Comparison of ENCODE assay signal across 1 cellular context in the genomic region with DNA sequence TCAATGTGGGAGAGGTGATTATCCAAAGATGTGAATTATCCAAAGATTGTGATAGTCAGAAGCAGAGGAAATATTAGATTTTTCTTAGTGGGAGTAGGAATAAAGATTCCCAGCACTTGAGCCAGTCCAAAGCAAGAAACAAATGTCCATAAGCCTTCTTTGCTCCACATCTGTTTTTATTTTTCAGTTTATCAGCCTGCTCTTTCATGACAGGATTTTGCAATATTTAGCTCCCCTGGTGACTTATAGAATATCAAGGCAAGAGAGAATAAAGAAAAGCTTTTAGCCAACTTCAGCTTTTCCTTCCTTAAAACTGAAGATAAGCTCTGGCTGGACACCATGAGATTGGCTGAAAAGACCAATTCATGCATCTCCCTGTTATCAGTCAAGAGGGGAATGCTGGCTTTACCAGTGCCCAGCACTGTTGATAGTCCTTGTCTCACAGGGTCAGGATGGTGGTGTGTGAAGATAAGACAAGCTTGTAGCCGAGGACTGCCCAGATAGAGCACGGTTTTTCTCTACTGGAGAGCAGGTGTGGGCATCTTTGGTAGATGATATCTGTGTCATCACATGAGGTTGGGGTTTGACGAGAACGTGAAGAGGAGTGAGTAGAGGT.
TF ChIP-seq lines count a peak whose summit lies in the region.

No MANE protein-coding gene starts in this region.

TF ChIP-seq in HepG2, 621 proteins besides CTCF, POLR2A, EP300 and RAD21:
- TF ChIP-seq, protein P1, sequence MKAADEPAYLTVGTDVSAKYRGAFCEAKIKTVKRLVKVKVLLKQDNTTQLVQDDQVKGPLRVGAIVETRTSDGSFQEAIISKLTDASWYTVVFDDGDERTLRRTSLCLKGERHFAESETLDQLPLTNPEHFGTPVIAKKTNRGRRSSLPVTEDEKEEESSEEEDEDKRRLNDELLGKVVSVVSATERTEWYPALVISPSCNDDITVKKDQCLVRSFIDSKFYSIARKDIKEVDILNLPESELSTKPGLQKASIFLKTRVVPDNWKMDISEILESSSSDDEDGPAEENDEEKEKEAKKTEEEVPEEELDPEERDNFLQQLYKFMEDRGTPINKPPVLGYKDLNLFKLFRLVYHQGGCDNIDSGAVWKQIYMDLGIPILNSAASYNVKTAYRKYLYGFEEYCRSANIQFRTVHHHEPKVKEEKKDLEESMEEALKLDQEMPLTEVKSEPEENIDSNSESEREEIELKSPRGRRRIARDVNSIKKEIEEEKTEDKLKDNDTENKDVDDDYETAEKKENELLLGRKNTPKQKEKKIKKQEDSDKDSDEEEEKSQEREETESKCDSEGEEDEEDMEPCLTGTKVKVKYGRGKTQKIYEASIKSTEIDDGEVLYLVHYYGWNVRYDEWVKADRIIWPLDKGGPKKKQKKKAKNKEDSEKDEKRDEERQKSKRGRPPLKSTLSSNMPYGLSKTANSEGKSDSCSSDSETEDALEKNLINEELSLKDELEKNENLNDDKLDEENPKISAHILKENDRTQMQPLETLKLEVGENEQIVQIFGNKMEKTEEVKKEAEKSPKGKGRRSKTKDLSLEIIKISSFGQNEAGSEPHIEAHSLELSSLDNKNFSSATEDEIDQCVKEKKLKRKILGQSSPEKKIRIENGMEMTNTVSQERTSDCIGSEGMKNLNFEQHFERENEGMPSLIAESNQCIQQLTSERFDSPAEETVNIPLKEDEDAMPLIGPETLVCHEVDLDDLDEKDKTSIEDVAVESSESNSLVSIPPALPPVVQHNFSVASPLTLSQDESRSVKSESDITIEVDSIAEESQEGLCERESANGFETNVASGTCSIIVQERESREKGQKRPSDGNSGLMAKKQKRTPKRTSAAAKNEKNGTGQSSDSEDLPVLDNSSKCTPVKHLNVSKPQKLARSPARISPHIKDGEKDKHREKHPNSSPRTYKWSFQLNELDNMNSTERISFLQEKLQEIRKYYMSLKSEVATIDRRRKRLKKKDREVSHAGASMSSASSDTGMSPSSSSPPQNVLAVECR (CRISPR knock-in tag; IDR thresholded peaks at IDR 0.05; ENCODE audit: borderline replicate concordance) = no peak
- TF ChIP-seq CHCHD3 (CRISPR knock-in tag; IDR thresholded peaks at IDR 0.05) = no peak
- no peak for TF ChIP-seq BCL6 (CRISPR knock-in tag; IDR thresholded peaks at IDR 0.05)
- TF ChIP-seq ZNF501 (CRISPR knock-in tag; IDR thresholded peaks at IDR 0.05) = no peak
- no peak for TF ChIP-seq HMGA1 (CRISPR knock-in tag; conservative IDR thresholded peaks at IDR 0.05)
- TF ChIP-seq FOXK2 (IDR thresholded peaks at IDR 0.05) = no peak
- TF ChIP-seq ZSCAN12 (CRISPR knock-in tag; IDR thresholded peaks at IDR 0.05) = no peak
- no peak for TF ChIP-seq ZNF234 (CRISPR knock-in tag; conservative IDR thresholded peaks at IDR 0.05)
- no peak for TF ChIP-seq FLYWCH1 (CRISPR knock-in tag; IDR thresholded peaks at IDR 0.05)
- TF ChIP-seq, protein P2, sequence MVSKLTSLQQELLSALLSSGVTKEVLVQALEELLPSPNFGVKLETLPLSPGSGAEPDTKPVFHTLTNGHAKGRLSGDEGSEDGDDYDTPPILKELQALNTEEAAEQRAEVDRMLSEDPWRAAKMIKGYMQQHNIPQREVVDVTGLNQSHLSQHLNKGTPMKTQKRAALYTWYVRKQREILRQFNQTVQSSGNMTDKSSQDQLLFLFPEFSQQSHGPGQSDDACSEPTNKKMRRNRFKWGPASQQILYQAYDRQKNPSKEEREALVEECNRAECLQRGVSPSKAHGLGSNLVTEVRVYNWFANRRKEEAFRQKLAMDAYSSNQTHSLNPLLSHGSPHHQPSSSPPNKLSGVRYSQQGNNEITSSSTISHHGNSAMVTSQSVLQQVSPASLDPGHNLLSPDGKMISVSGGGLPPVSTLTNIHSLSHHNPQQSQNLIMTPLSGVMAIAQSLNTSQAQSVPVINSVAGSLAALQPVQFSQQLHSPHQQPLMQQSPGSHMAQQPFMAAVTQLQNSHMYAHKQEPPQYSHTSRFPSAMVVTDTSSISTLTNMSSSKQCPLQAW (CRISPR knock-in tag; IDR thresholded peaks at IDR 0.05) = no peak
- no peak for TF ChIP-seq FOXJ3 (CRISPR knock-in tag; IDR thresholded peaks at IDR 0.05; ENCODE audit: borderline replicate concordance)
- no peak for TF ChIP-seq MEIS1 (CRISPR knock-in tag; IDR thresholded peaks at IDR 0.05; ENCODE audit: borderline replicate concordance)
- TF ChIP-seq ZNF782 (CRISPR knock-in tag; IDR thresholded peaks at IDR 0.05; ENCODE audit: borderline replicate concordance) = no peak
- TF ChIP-seq, protein P3, sequence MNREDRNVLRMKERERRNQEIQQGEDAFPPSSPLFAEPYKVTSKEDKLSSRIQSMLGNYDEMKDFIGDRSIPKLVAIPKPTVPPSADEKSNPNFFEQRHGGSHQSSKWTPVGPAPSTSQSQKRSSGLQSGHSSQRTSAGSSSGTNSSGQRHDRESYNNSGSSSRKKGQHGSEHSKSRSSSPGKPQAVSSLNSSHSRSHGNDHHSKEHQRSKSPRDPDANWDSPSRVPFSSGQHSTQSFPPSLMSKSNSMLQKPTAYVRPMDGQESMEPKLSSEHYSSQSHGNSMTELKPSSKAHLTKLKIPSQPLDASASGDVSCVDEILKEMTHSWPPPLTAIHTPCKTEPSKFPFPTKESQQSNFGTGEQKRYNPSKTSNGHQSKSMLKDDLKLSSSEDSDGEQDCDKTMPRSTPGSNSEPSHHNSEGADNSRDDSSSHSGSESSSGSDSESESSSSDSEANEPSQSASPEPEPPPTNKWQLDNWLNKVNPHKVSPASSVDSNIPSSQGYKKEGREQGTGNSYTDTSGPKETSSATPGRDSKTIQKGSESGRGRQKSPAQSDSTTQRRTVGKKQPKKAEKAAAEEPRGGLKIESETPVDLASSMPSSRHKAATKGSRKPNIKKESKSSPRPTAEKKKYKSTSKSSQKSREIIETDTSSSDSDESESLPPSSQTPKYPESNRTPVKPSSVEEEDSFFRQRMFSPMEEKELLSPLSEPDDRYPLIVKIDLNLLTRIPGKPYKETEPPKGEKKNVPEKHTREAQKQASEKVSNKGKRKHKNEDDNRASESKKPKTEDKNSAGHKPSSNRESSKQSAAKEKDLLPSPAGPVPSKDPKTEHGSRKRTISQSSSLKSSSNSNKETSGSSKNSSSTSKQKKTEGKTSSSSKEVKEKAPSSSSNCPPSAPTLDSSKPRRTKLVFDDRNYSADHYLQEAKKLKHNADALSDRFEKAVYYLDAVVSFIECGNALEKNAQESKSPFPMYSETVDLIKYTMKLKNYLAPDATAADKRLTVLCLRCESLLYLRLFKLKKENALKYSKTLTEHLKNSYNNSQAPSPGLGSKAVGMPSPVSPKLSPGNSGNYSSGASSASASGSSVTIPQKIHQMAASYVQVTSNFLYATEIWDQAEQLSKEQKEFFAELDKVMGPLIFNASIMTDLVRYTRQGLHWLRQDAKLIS (CRISPR knock-in tag; IDR thresholded peaks at IDR 0.05) = no peak
